Comparison of ENCODE assay signal across 1 cellular context in the genomic region with DNA sequence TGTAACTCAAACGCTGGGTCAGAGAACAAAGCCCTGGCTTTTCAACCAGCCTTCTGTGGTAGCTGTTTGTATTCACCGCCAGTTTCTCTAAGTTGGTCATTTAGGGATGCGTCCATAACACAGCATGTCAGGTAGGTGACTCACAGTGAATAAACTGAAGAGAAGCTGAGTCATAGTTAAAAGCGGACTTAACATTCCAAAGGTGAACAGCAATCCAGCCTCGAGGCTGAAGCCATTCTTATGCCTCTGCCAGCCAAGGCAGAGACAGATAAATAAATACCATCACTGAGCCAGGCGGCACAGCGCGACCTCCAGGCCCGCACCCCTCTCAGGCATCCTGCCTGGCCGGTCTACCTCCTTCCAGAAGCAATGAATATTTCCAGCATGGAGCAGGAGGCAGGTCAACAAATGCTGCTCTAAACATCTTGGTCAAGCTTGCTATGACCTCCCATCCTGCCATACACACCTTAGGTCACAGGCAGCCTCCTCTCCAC.
A peak's percentile ranks its signal among the peaks of the same experiment; 100 is the strongest.
TF ChIP-seq lines count a peak whose summit lies in the region.

No MANE protein-coding gene starts in this region.

TF ChIP-seq in A549, 52 proteins besides CTCF, POLR2A, EP300 and RAD21 (continued from another document):
- TF ChIP-seq, protein P1, sequence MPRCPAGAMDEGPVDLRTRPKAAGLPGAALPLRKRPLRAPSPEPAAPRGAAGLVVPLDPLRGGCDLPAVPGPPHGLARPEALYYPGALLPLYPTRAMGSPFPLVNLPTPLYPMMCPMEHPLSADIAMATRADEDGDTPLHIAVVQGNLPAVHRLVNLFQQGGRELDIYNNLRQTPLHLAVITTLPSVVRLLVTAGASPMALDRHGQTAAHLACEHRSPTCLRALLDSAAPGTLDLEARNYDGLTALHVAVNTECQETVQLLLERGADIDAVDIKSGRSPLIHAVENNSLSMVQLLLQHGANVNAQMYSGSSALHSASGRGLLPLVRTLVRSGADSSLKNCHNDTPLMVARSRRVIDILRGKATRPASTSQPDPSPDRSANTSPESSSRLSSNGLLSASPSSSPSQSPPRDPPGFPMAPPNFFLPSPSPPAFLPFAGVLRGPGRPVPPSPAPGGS (IDR thresholded peaks at IDR 0.05) = 0 out of 3 replicates have a peak, but pooled peaks have one; percentile 35
- TF ChIP-seq RCOR1 (IDR thresholded peaks at IDR 0.05; ENCODE audit: low read depth, low read length) = no peak
- TF ChIP-seq, protein P2, sequence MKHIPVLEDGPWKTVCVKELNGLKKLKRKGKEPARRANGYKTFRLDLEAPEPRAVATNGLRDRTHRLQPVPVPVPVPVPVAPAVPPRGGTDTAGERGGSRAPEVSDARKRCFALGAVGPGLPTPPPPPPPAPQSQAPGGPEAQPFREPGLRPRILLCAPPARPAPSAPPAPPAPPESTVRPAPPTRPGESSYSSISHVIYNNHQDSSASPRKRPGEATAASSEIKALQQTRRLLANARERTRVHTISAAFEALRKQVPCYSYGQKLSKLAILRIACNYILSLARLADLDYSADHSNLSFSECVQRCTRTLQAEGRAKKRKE (CRISPR knock-in tag; IDR thresholded peaks at IDR 0.05; ENCODE audit: low read depth) = no peak
- TF ChIP-seq CBX8 (IDR thresholded peaks at IDR 0.05) = no peak
- no peak for TF ChIP-seq KDM5A (IDR thresholded peaks at IDR 0.05)
- TF ChIP-seq ZNF302 (CRISPR knock-in tag; IDR thresholded peaks at IDR 0.05) = no peak
- peak; percentile 55 for TF ChIP-seq NFE2L2 (conservative IDR thresholded peaks at IDR 0.05; ENCODE audit: low read length)
- TF ChIP-seq EHF (CRISPR knock-in tag; IDR thresholded peaks at IDR 0.05) = no peak
- TF ChIP-seq HDAC2 (IDR thresholded peaks at IDR 0.05) = no peak
- TF ChIP-seq JUNB (IDR thresholded peaks at IDR 0.05) = peak; percentile 77
- no peak for TF ChIP-seq CHD4 (IDR thresholded peaks at IDR 0.05; ENCODE audit: borderline replicate concordance)
- peak; percentile 66; the same call in 1 of the 2 replicates for TF ChIP-seq TP53 (CRISPR knock-in tag; IDR thresholded peaks at IDR 0.05)
- no peak for TF ChIP-seq HOXA7 (CRISPR knock-in tag; IDR thresholded peaks at IDR 0.05)
- TF ChIP-seq JUN (IDR thresholded peaks at IDR 0.05) = peak; percentile 51 to 77; a peak in 3 of 5 replicates
- TF ChIP-seq SREBF2 (IDR thresholded peaks at IDR 0.05) = no peak
- TF ChIP-seq FOXS1 (CRISPR knock-in tag; IDR thresholded peaks at IDR 0.05) = no peak
- TF ChIP-seq BHLHE40 (IDR thresholded peaks at IDR 0.05; ENCODE audit: low read depth, low read length) = no peak
- no peak for TF ChIP-seq FOSB (CRISPR knock-in tag; IDR thresholded peaks at IDR 0.05)
- no peak for TF ChIP-seq TFCP2L1 (CRISPR knock-in tag; IDR thresholded peaks at IDR 0.05)
- no peak for TF ChIP-seq ZFP36 (IDR thresholded peaks at IDR 0.05; ENCODE audit: borderline replicate concordance, partially characterized antibody)
- peak; percentile 67; the same call in 1 of the 2 replicates for TF ChIP-seq GATA3 (IDR thresholded peaks at IDR 0.05; ENCODE audit: borderline replicate concordance)
- no peak; the same call in 1 of the 2 replicates for TF ChIP-seq HOXB13 (CRISPR knock-in tag; IDR thresholded peaks at IDR 0.05; ENCODE audit: low read depth)
- TF ChIP-seq, protein P3, sequence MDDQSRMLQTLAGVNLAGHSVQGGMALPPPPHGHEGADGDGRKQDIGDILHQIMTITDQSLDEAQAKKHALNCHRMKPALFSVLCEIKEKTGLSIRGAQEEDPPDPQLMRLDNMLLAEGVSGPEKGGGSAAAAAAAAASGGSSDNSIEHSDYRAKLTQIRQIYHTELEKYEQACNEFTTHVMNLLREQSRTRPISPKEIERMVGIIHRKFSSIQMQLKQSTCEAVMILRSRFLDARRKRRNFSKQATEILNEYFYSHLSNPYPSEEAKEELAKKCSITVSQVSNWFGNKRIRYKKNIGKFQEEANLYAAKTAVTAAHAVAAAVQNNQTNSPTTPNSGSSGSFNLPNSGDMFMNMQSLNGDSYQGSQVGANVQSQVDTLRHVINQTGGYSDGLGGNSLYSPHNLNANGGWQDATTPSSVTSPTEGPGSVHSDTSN (IDR thresholded peaks at IDR 0.05) = no peak
- TF ChIP-seq ESRRA (IDR thresholded peaks at IDR 0.05; ENCODE audit: borderline replicate concordance, low read length) = no peak
- no peak for TF ChIP-seq HEYL (CRISPR knock-in tag; IDR thresholded peaks at IDR 0.05)
- no peak for TF ChIP-seq NPAS2 (CRISPR knock-in tag; IDR thresholded peaks at IDR 0.05; ENCODE audit: borderline replicate concordance)
- TF ChIP-seq HOXB5 (CRISPR knock-in tag; IDR thresholded peaks at IDR 0.05) = no peak
- TF ChIP-seq, protein P4, sequence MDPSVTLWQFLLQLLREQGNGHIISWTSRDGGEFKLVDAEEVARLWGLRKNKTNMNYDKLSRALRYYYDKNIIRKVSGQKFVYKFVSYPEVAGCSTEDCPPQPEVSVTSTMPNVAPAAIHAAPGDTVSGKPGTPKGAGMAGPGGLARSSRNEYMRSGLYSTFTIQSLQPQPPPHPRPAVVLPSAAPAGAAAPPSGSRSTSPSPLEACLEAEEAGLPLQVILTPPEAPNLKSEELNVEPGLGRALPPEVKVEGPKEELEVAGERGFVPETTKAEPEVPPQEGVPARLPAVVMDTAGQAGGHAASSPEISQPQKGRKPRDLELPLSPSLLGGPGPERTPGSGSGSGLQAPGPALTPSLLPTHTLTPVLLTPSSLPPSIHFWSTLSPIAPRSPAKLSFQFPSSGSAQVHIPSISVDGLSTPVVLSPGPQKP (IDR thresholded peaks at IDR 0.05; ENCODE audit: low read depth, low read length) = no peak
- no peak for TF ChIP-seq KDM1A (IDR thresholded peaks at IDR 0.05; ENCODE audit: low read depth)
- TF ChIP-seq, protein P5, sequence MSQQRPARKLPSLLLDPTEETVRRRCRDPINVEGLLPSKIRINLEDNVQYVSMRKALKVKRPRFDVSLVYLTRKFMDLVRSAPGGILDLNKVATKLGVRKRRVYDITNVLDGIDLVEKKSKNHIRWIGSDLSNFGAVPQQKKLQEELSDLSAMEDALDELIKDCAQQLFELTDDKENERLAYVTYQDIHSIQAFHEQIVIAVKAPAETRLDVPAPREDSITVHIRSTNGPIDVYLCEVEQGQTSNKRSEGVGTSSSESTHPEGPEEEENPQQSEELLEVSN (IDR thresholded peaks at IDR 0.05; ENCODE audit: borderline replicate concordance, low read depth) = no peak; the same call in 1 of the 2 replicates
- TF ChIP-seq PHF8 (IDR thresholded peaks at IDR 0.05; ENCODE audit: borderline replicate concordance, low read depth) = no peak
- TF ChIP-seq MAZ (IDR thresholded peaks at IDR 0.05; ENCODE audit: borderline replicate concordance, low read depth, low read length) = no peak
- TF ChIP-seq MAFK (IDR thresholded peaks at IDR 0.05; ENCODE audit: partially characterized antibody) = peak; percentile 94
- TF ChIP-seq, protein P6, sequence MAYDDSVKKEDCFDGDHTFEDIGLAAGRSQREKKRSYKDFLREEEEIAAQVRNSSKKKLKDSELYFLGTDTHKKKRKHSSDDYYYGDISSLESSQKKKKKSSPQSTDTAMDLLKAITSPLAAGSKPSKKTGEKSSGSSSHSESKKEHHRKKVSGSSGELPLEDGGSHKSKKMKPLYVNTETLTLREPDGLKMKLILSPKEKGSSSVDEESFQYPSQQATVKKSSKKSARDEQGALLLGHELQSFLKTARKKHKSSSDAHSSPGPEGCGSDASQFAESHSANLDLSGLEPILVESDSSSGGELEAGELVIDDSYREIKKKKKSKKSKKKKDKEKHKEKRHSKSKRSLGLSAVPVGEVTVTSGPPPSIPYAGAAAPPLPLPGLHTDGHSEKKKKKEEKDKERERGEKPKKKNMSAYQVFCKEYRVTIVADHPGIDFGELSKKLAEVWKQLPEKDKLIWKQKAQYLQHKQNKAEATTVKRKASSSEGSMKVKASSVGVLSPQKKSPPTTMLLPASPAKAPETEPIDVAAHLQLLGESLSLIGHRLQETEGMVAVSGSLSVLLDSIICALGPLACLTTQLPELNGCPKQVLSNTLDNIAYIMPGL (CRISPR knock-in tag; IDR thresholded peaks at IDR 0.05; ENCODE audit: borderline replicate concordance) = no peak
